Comparison of ENCODE assay signal across 11 cellular contexts in genomic region chr22:22418957-22419356, GRCh38.
"Had no signal": no experiment of that assay in that cellular context is flagged by ENCODE, and none has a peak within 500 bp of the region (broad histone marks: within the 10 kb centered on the region; RNA-seq: fewer than 3 reads in every experiment).

No MANE protein-coding gene starts in this region.

- H3K4me2 ChIP-seq: GM23338 had no signal

- H3K4me1 Mint-ChIP-seq: GM23338 had no signal

- H3K27ac ChIP-seq: GM23248 had no signal

- H3K9me3 Mint-ChIP-seq: GM23338, HFFc6 had no signal

- DNase-seq: GM23248, GOT3, H7, H9, HCEC 1CT, HFFc6 had no signal

- H3K36me3 ChIP-seq: HAP-1 had no signal

- FAIRE-seq: H1, H54 had no signal

- ATAC-seq: GM23338, HCT116 had no signal

- H3K4me3 Mint-ChIP-seq: GM23338, H9, HFFc6 had no signal

- H3K9me3 ChIP-seq: HAP-1 had no signal

- H2AFZ ChIP-seq: GM23248, GM23338 had no signal

- H3K9ac ChIP-seq: GM23248 had no signal

- H3K27ac Mint-ChIP-seq: GM23338, H9, HFFc6 had no signal

- H3K4me3 ChIP-seq: GM23248, GM23338, HAP-1 had no signal

- H3K4me1 ChIP-seq: HAP-1 had no signal
